In genomic region chr15:49620658-49621326, GRCh38 we compare ENCODE assay signal across 8 cellular contexts. TPM values are rescaled to one million over a fixed set of nuclear protein-coding genes. Genes with fewer than 3 reads are reported as not detected.
A peak's percentile ranks its signal among the peaks of the same experiment; 100 is the strongest.
DNase-seq lines count a peak whose midpoint lies in the region; ATAC-seq, FAIRE-seq and TF ChIP-seq lines count a peak whose summit lies in the region.

TSS of gene DTWD1 (plus strand) at chr15:49621048. CDS start at chr15:49625168, 4,120 bp downstream.
TSS of gene FAM227B (minus strand) at chr15:49620818. CDS start at chr15:49615171, 5,647 bp downstream.

- ATAC-seq in GM19035 (IDR thresholded peaks at IDR 0.05; ENCODE audit: unreplicated experiment) (peak; percentile 98), HG03342 (IDR thresholded peaks at IDR 0.05; ENCODE audit: unreplicated experiment) (peak; percentile 98)

- H3K9me3 ChIP-seq in keratinocyte (ENCODE audit: control insufficient read depth, low read depth, low read length) = peaks cover 4% of the 10 kb centered on the region

- no peaks in the 10 kb centered on the region for H4K20me1 ChIP-seq in keratinocyte (ENCODE audit: control insufficient read depth, extremely low read depth, insufficient read depth, low read length)

- H3K9ac ChIP-seq in keratinocyte (ENCODE audit: control insufficient read depth, extremely low read depth, insufficient read depth, low read length) = peak within 1 kb of the TSS; percentile 94

- H3K4me3 ChIP-seq in AG10803 (ENCODE audit: low read length) (peak within 1 kb of the TSS; percentile 80), keratinocyte (ENCODE audit: control insufficient read depth in 2 of 3, extremely low read depth in 1 of 3, insufficient read depth in 2 of 3, low read depth in 1 of 3, low read length in 3 of 3) (peak within 1 kb of the TSS; percentile 76 to 94 (median 94))

- H3K4me2 ChIP-seq in keratinocyte (ENCODE audit: control insufficient read depth, extremely low read depth, insufficient read depth, low read depth, low read length) = peak within 1 kb of the TSS; percentile 98

- H3K27me3 ChIP-seq in keratinocyte (ENCODE audit: control insufficient read depth, extremely low read depth, insufficient read depth, low read length) = no peaks in the 10 kb centered on the region

- peaks cover 4 to 8% of the 10 kb centered on the region in 2 experiments for H3K36me3 ChIP-seq in keratinocyte (ENCODE audit: control insufficient read depth in 2 of 2, extremely low read depth in 1 of 2, insufficient read depth in 2 of 2, low read length in 2 of 2)

- H3K27ac ChIP-seq in keratinocyte (ENCODE audit: control insufficient read depth, insufficient read depth, low read length) = peak within 1 kb of the TSS; percentile 93

- DNase-seq in AG10803 (ENCODE audit: low read depth) (peak; percentile 99), NCI-H345 treated with DMSO at 0.1 percent for 48 hours (lab: John Stamatoyannopoulos, UW; ENCODE audit: unreplicated experiment) (peak; percentile 85), cerebellar cortex (ENCODE audit: low spot score) (peak; percentile 95), keratinocyte (ENCODE audit: low read depth, low spot score) (peak; percentile 55)
- DNase-seq in activated CD4-positive, CD25-positive, alpha-beta regulatory T cell treated with anti-CD3 and anti-CD28 coated beads, Interleukin-2, amount 50 U/mL, for 16 hours (ENCODE audit: low read depth, low spot score) = peak; percentile 87
- DNase-seq in stimulated activated CD4-positive, alpha-beta T cell treated with anti-CD3 and anti-CD28 coated beads, Interleukin-12 subunit alpha, Interleukin-12 subunit beta, amount 100 ng/mL, for 48 hours (ENCODE audit: low read depth in 2 of 3, low spot score in 1 of 3) = peak; percentile 82 to 89 (median 87)

- peaks cover 13% of the 10 kb centered on the region for H3K4me1 ChIP-seq in keratinocyte (ENCODE audit: control insufficient read depth, extremely low read depth, insufficient read depth, low read length)

- H3K9me1 ChIP-seq in keratinocyte (ENCODE audit: control insufficient read depth, extremely low read depth, insufficient read depth, low read length) = no peaks in the 10 kb centered on the region

- dilution Hi-C loops in keratinocyte (cut with MboI; ENCODE audit: extremely low pct_ligation_motif_present, low sequenced_read_pairs) = no loop called here

- FAIRE-seq in keratinocyte (lab: Jason Lieb, UNC) = no peak

- H2AFZ ChIP-seq in keratinocyte (ENCODE audit: control insufficient read depth, low read length) = peak within 1 kb of the TSS; percentile 98

- H3K79me2 ChIP-seq in keratinocyte (ENCODE audit: control insufficient read depth, insufficient read depth, low read length) = peaks cover 31% of the 10 kb centered on the region

- TF ChIP-seq CTCF in AG10803 (conservative IDR thresholded peaks at IDR 0.05; ENCODE audit: low read length) = no peak
- peak in 1 of 3 experiments; percentile 9 for TF ChIP-seq CTCF in keratinocyte (optimal IDR thresholded peaks at IDR 0.05 in 1 of 3, IDR thresholded peaks at IDR 0.05 in 1 of 3, conservative IDR thresholded peaks at IDR 0.05 in 1 of 3; ENCODE audit: extremely low read depth in 1 of 3, insufficient read depth in 2 of 3, low read length in 3 of 3)

RNA-seq across cellular contexts. Expression of gene DTWD1, which starts in this region (rescaled TPM):
- 15.5 to 25.2 TPM (median 16.8 TPM) in 3 replicates for polyA plus RNA-seq in keratinocyte
- polyA plus RNA-seq in keratinocyte (2011; ENCODE audit: low read depth) = 1.9 TPM
- 11.6 and 26.5 TPM in 2 replicates for polyA plus RNA-seq in keratinocyte (2011; cell fraction: cytosol; rRNA removed)
- polyA plus RNA-seq in keratinocyte (2011; cell fraction: nucleus; rRNA removed) = 14.8 and 18.8 TPM in 2 replicates
- polyA plus RNA-seq in keratinocyte (2012; ENCODE audit: low replicate concordance) = 17.2 and 17.7 TPM in 2 replicates
- polyA minus RNA-seq in keratinocyte = 2.3 to 10.1 TPM (median 6.4 TPM) in 3 replicates
- polyA minus RNA-seq in keratinocyte (2011; cell fraction: cytosol; rRNA and poly(A)+ RNA removed) = 9.8 TPM
- 7.8 and 16.4 TPM in 2 replicates for polyA minus RNA-seq in keratinocyte (2011; cell fraction: nucleus; rRNA and poly(A)+ RNA removed)

RNA-seq across cellular contexts. Expression of gene FAM227B, which starts in this region (rescaled TPM):
- 3.7 to 7.2 TPM (median 7.2 TPM) in 3 replicates for polyA plus RNA-seq in keratinocyte
- 0.80 TPM for polyA plus RNA-seq in keratinocyte (2011; ENCODE audit: low read depth)
- polyA plus RNA-seq in keratinocyte (2011; cell fraction: cytosol; rRNA removed) = 4.7 and 8.0 TPM in 2 replicates
- polyA plus RNA-seq in keratinocyte (2011; cell fraction: nucleus; rRNA removed) = 3.9 and 4.4 TPM in 2 replicates
- polyA plus RNA-seq in keratinocyte (2012; ENCODE audit: low replicate concordance) = 5.0 TPM in 2 replicates
- polyA minus RNA-seq in keratinocyte = 2.6 to 6.9 TPM in 2 of 3 replicates, not detected in the other
- 4.6 TPM for polyA minus RNA-seq in keratinocyte (2011; cell fraction: cytosol; rRNA and poly(A)+ RNA removed)
- polyA minus RNA-seq in keratinocyte (2011; cell fraction: nucleus; rRNA and poly(A)+ RNA removed) = 5.7 and 7.7 TPM in 2 replicates

Comparison
In these comparisons a context has a peak if more than half of its experiments do, and no peak if none do; other contexts are left out.
1. Peak in every context shown above with its lines: DNase-seq, ATAC-seq, H3K4me3 ChIP-seq and H3K27ac ChIP-seq.